1 cellular context compared by ENCODE assay signal in the genomic region with DNA sequence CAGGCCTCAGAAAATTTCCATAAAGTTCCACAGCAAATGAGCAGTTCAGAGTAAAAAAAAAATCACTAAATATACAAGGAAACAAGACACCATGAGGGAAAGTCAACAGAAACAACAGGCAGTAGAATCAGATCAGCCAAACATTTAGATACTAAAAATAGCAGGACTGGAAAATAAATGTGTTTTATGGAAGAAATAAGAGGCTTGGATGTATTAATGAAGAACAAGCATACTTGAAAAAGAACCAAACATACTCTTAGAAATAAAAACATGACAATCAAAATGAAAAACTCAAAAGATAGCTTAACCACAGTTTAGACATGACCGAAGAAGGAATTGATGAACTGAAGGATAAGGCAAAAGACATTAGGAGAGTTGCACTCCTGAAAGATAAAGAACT.
TF ChIP-seq lines count a peak whose summit lies in the region.

No MANE protein-coding gene starts in this region.

TF ChIP-seq in SK-N-SH, 30 proteins besides CTCF, POLR2A, EP300 and RAD21 (continued from another document):
- TF ChIP-seq, protein P1, sequence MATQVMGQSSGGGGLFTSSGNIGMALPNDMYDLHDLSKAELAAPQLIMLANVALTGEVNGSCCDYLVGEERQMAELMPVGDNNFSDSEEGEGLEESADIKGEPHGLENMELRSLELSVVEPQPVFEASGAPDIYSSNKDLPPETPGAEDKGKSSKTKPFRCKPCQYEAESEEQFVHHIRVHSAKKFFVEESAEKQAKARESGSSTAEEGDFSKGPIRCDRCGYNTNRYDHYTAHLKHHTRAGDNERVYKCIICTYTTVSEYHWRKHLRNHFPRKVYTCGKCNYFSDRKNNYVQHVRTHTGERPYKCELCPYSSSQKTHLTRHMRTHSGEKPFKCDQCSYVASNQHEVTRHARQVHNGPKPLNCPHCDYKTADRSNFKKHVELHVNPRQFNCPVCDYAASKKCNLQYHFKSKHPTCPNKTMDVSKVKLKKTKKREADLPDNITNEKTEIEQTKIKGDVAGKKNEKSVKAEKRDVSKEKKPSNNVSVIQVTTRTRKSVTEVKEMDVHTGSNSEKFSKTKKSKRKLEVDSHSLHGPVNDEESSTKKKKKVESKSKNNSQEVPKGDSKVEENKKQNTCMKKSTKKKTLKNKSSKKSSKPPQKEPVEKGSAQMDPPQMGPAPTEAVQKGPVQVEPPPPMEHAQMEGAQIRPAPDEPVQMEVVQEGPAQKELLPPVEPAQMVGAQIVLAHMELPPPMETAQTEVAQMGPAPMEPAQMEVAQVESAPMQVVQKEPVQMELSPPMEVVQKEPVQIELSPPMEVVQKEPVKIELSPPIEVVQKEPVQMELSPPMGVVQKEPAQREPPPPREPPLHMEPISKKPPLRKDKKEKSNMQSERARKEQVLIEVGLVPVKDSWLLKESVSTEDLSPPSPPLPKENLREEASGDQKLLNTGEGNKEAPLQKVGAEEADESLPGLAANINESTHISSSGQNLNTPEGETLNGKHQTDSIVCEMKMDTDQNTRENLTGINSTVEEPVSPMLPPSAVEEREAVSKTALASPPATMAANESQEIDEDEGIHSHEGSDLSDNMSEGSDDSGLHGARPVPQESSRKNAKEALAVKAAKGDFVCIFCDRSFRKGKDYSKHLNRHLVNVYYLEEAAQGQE (IDR thresholded peaks at IDR 0.05; ENCODE audit: low read depth, low read length) = no peak
- no peak for TF ChIP-seq JUND (IDR thresholded peaks at IDR 0.05)
TF ChIP-seq in SK-N-SH: peak in this region for 0.
